In the genomic region with DNA sequence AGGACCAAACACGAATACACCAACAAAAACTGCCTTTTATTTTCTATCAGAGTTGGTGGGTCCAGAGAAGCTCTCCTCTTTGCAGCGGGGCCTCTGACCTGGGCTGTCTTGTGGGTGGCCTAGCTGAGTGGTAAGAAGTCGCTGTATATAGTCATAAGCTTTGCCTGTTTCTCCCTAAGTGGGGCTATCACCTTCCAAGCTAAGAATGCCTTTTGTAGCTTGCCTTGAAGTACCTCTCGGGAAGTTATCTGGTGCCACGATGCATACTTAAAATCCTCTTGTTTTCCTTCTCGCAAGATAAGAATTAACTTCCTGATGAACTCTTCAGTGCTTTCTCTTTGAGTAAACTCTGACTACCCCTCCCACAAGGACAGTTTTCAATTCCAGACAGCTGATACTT, we compare ENCODE assay signal across 27 cellular contexts.
"Had no signal": no experiment of that assay in that cellular context is flagged by ENCODE, and none has a peak within 500 bp of the region (broad histone marks: within the 10 kb centered on the region; RNA-seq: fewer than 3 reads in every experiment).

No MANE protein-coding gene starts in this region.

- H3K9me3 ChIP-seq: body of pancreas, esophagus squamous epithelium, gastroesophageal sphincter had no signal

- ATAC-seq: activated CD4-positive, alpha-beta T cell treated with anti-CD3 and anti-CD28 coated beads for 36 hours; activated T-cell treated with anti-CD3 and anti-CD28 coated beads, Interleukin-2, amount 50 U/mL, for 72 hours; body of pancreas; effector memory CD8-positive, alpha-beta T cell; gastroesophageal sphincter had no signal

- H3K4me3 ChIP-seq: body of pancreas, esophagus squamous epithelium, gastroesophageal sphincter had no signal

- H3K4me1 ChIP-seq: body of pancreas, esophagus squamous epithelium, gastroesophageal sphincter had no signal

- FAIRE-seq: colon had no signal

- H3K27me3 ChIP-seq: body of pancreas, esophagus squamous epithelium, gastroesophageal sphincter had no signal

- DNase-seq: activated CD4-positive, alpha-beta memory T cell treated with anti-CD3 and anti-CD28 coated beads, Interleukin-2, amount 10 ng/mL, durations not matched to agents 7 days and 5 days; activated CD4-positive, alpha-beta T cell treated with anti-CD3 and anti-CD28 coated beads for 36 hours; activated CD4-positive, alpha-beta T cell treated with anti-CD3 and anti-CD28 coated beads, Interleukin-2, amount 10 ng/mL, durations not matched to agents 24 days and 14 days; activated CD4-positive, alpha-beta T cell treated with anti-CD3 and anti-CD28 coated beads, Interleukin-2, amount 50 U/mL, for 4 hours; activated CD4-positive, CD25-positive, alpha-beta regulatory T cell; activated CD4-positive, CD25-positive, alpha-beta regulatory T cell treated with anti-CD3 and anti-CD28 coated beads, Interleukin-2, amount 50 U/mL, for 72 hours; activated CD8-positive, alpha-beta memory T cell treated with anti-CD3 and anti-CD28 coated beads, Interleukin-2, amount 50 U/mL, for 48 hours; activated gamma-delta T cell; activated naive CD4-positive, alpha-beta T cell; activated naive CD4-positive, alpha-beta T cell treated with anti-CD3 and anti-CD28 coated beads, Interleukin-2, amount 10 ng/mL, durations not matched to agents 7 days and 5 days; activated T-cell treated with anti-CD3 and anti-CD28 coated beads for 4 hours; activated T-cell treated with anti-CD3 and anti-CD28 coated beads, Interleukin-2, amount 50 U/mL, for 24 hours; activated T-cell treated with anti-CD3 and anti-CD28 coated beads, Interleukin-2, amount 50 U/mL, for 72 hours; amniotic stem cell; aorta; body of pancreas; caudate nucleus; cortex of kidney; dermis blood vessel endothelial cell; effector CD4-positive, alpha-beta T cell; effector memory CD8-positive, alpha-beta T cell; erythroblast; esophagus squamous epithelium; foreskin melanocyte; T-helper 2 cell had no signal

- H3K36me3 ChIP-seq: esophagus squamous epithelium, gastroesophageal sphincter had no signal

- H3K27ac ChIP-seq: body of pancreas, esophagus squamous epithelium, gastroesophageal sphincter had no signal
